ENCODE assay signal across 27 cellular contexts in genomic region chr4:174199735-174200134, GRCh38.
"Had no signal": no experiment of that assay in that cellular context is flagged by ENCODE, and none has a peak within 500 bp of the region (broad histone marks: within the 10 kb centered on the region; RNA-seq: fewer than 3 reads in every experiment).

No MANE protein-coding gene starts in this region.

- H3K4me3 ChIP-seq: left ventricle myocardium inferior, lung, ovary, prostate gland, stomach, testis, thyroid gland, transverse colon, upper lobe of left lung, vagina had no signal

- DNase-seq: hypothalamus; immature natural killer cell; islet precursor cell; left ventricle myocardium inferior; mesendoderm; naive thymus-derived CD4-positive, alpha-beta T cell; ovary; posterior cingulate gyrus; retina; right cardiac atrium; stimulated activated CD4-positive, alpha-beta T cell treated with anti-CD3 and anti-CD28 coated beads, Interleukin-12 subunit alpha, Interleukin-12 subunit beta, amount 100 ng/mL, for 4 hours; stimulated activated CD4-positive, alpha-beta T cell treated with anti-CD3 and anti-CD28 coated beads, Interleukin-15, amount 100 ng/mL, for 24 hours; stimulated activated CD4-positive, alpha-beta T cell treated with anti-CD3 and anti-CD28 coated beads, Interleukin-2, amount 100 ng/mL, for 24 hours; stimulated activated CD4-positive, alpha-beta T cell treated with anti-CD3 and anti-CD28 coated beads, Interleukin-4, amount 100 ng/mL, for 1 hour; stimulated activated naive B cell treated with anti-CD40 and anti-IgM and Interleukin-4, amounts not matched to agents 10 μg/mL and 1 μg/mL and 100 μg/mL, for 72 hours; stimulated activated naive CD8-positive, alpha-beta T cell treated with anti-CD3 and anti-CD28 coated beads, Interleukin-15, Interleukin-2, amounts not matched to agents 100 U/mL and 50 U/mL, for 24 hours; stomach; testis; thyroid gland; transverse colon; upper lobe of left lung had no signal

- H3K4me3 Mint-ChIP-seq: immature natural killer cell; mesothelial cell of epicardium; naive thymus-derived CD4-positive, alpha-beta T cell; natural killer cell treated with Interleukin-12 subunit alpha and Interleukin-12 subunit beta and Interleukin-15 and Interleukin-18, amount 100 ng/mL, for 72 hours; stimulated activated naive B cell treated with anti-CD40 and anti-IgM and Interleukin-4, amounts not matched to agents 10 μg/mL and 1 μg/mL and 100 μg/mL, for 72 hours had no signal

- H3K36me3 Mint-ChIP-seq: immature natural killer cell; mesothelial cell of epicardium; naive thymus-derived CD4-positive, alpha-beta T cell; natural killer cell treated with Interleukin-12 subunit alpha and Interleukin-12 subunit beta and Interleukin-15 and Interleukin-18, amount 100 ng/mL, for 72 hours; stimulated activated naive B cell treated with anti-CD40 and anti-IgM and Interleukin-4, amounts not matched to agents 10 μg/mL and 1 μg/mL and 100 μg/mL, for 72 hours had no signal

- H3K9me3 ChIP-seq: left ventricle myocardium inferior, ovary, prostate gland, stomach, testis, thyroid gland, transverse colon, upper lobe of left lung, vagina had no signal

- H3K27ac Mint-ChIP-seq: immature natural killer cell; naive thymus-derived CD4-positive, alpha-beta T cell; natural killer cell treated with Interleukin-12 subunit alpha and Interleukin-12 subunit beta and Interleukin-15 and Interleukin-18, amount 100 ng/mL, for 72 hours; stimulated activated naive B cell treated with anti-CD40 and anti-IgM and Interleukin-4, amounts not matched to agents 10 μg/mL and 1 μg/mL and 100 μg/mL, for 72 hours had no signal

- H3K36me3 ChIP-seq: left ventricle myocardium inferior, ovary, prostate gland, stomach, thyroid gland, transverse colon, upper lobe of left lung, vagina had no signal

- H3K27ac ChIP-seq: left ventricle myocardium inferior, ovary, prostate gland, testis, thyroid gland, upper lobe of left lung, vagina had no signal

- H3K4me1 ChIP-seq: left ventricle myocardium inferior, prostate gland, testis, thyroid gland, transverse colon, upper lobe of left lung, vagina had no signal

- H3K9me3 Mint-ChIP-seq: naive thymus-derived CD4-positive, alpha-beta T cell; natural killer cell treated with Interleukin-12 subunit alpha and Interleukin-12 subunit beta and Interleukin-15 and Interleukin-18, amount 100 ng/mL, for 72 hours; stimulated activated naive B cell treated with anti-CD40 and anti-IgM and Interleukin-4, amounts not matched to agents 10 μg/mL and 1 μg/mL and 100 μg/mL, for 72 hours had no signal

- H3K4me1 Mint-ChIP-seq: immature natural killer cell; naive thymus-derived CD4-positive, alpha-beta T cell had no signal

- ATAC-seq: naive thymus-derived CD4-positive, alpha-beta T cell; natural killer cell treated with Interleukin-12 subunit alpha and Interleukin-12 subunit beta and Interleukin-15 and Interleukin-18, amount 100 ng/mL, for 72 hours; right cardiac atrium; sciatic nerve; stimulated activated naive B cell treated with anti-CD40 and anti-IgM and Interleukin-4, amounts not matched to agents 10 μg/mL and 1 μg/mL and 100 μg/mL, for 72 hours; stimulated activated naive CD8-positive, alpha-beta T cell treated with anti-CD3 and anti-CD28 coated beads, Interleukin-15, Interleukin-2, amounts not matched to agents 100 U/mL and 50 U/mL, for 24 hours had no signal

- H3K27me3 ChIP-seq: ovary, testis, upper lobe of left lung had no signal
